In genomic region chr16:89562027-89562599, GRCh38 we compare ENCODE assay signal across 1 cellular context.
TF ChIP-seq lines count a peak whose summit lies in the region.

No MANE protein-coding gene starts in this region.

TF ChIP-seq in WTC11, 78 proteins besides CTCF, POLR2A, EP300 and RAD21 (continued from another document):
- TF ChIP-seq USF1 (CRISPR knock-in tag; IDR thresholded peaks at IDR 0.05) (no peak), HMGA2 (CRISPR knock-in tag; IDR thresholded peaks at IDR 0.05) (no peak), SMAD4 (CRISPR knock-in tag; IDR thresholded peaks at IDR 0.05) (no peak), GRHL2 (CRISPR knock-in tag; IDR thresholded peaks at IDR 0.05; ENCODE audit: insufficient replicate concordance, severe bottlenecking) (no peak), PRDM15 (CRISPR knock-in tag; IDR thresholded peaks at IDR 0.05) (no peak), MAX (CRISPR knock-in tag; IDR thresholded peaks at IDR 0.05) (no peak), ATF1 (CRISPR knock-in tag; IDR thresholded peaks at IDR 0.05) (no peak), ZNF532 (CRISPR knock-in tag; IDR thresholded peaks at IDR 0.05; ENCODE audit: borderline replicate concordance) (no peak), OVOL2 (CRISPR knock-in tag; IDR thresholded peaks at IDR 0.05; ENCODE audit: borderline replicate concordance) (no peak), IRF1 (CRISPR knock-in tag; IDR thresholded peaks at IDR 0.05) (no peak), ATF2 (CRISPR knock-in tag; IDR thresholded peaks at IDR 0.05; ENCODE audit: borderline replicate concordance, low read depth) (no peak)
